ENCODE assay signal across 1 cellular context in genomic region chr3:114609952-114610351, GRCh38.
TF ChIP-seq lines count a peak whose summit lies in the region.

No MANE protein-coding gene starts in this region.

TF ChIP-seq in neural cell, 6 proteins besides CTCF, POLR2A, EP300 and RAD21 (continued from another document):
- no peak for TF ChIP-seq REST (IDR thresholded peaks at IDR 0.05; ENCODE audit: borderline replicate concordance)
